ENCODE assay signal across 17 cellular contexts in genomic region chr9:126989847-126990821, GRCh38.
DNase-seq lines count a peak whose midpoint lies in the region; ATAC-seq, FAIRE-seq and TF ChIP-seq lines count a peak whose summit lies in the region.
"Had no signal": no experiment of that assay in that cellular context is flagged by ENCODE, and none has a peak within 500 bp of the region (broad histone marks: within the 10 kb centered on the region; RNA-seq: fewer than 3 reads in every experiment).

No MANE protein-coding gene starts in this region.

- in situ Hi-C loops in IMR-90 (cut with MboI; ENCODE audit: low sequenced_read_pairs): no loop called here

- H4K91ac ChIP-seq in IMR-90 (ENCODE audit: insufficient read depth, low read depth, low read length): no peak overlapping the region

- no peak overlapping the region for H4K5ac ChIP-seq in IMR-90 (ENCODE audit: low read depth, low read length)

- no peak overlapping the region for H2BK120ac ChIP-seq in IMR-90 (ENCODE audit: low read depth, low read length)

- peaks cover 4% of the 10 kb centered on the region; the same call in 1 of the 2 replicates for H3K9me1 ChIP-seq in IMR-90 (ENCODE audit: insufficient read depth, low read length)

- no peak overlapping the region for H3K23ac ChIP-seq in IMR-90 (ENCODE audit: low read depth, low read length)

- DNase-seq in IMR-90: no peak
- no peak for DNase-seq in esophagus squamous epithelium (lab: John Stamatoyannopoulos, UW)
- DNase-seq in left colon: peak in 1 of 2 donors; percentile 50
- no peak for DNase-seq in small intestine
- DNase-seq in activated gamma-delta T cell (lab: John Stamatoyannopoulos, UW): no peak
- DNase-seq in activated naive CD8-positive, alpha-beta T cell treated with anti-CD3 and anti-CD28 coated beads for 36 hours: no peak
- no peak for DNase-seq in WERI-Rb-1
- DNase-seq in NCI-H2081 (lab: John Stamatoyannopoulos, UW): no peak
- DNase-seq: activated CD4-positive, CD25-positive, alpha-beta regulatory T cell; activated T-cell treated with anti-CD3 and anti-CD28 coated beads, Interleukin-2, amount 50 U/mL, for 72 hours; Kasumi-1; NCI-H2029 treated with DMSO at 0.1 percent for 48 hours had no signal

- TF ChIP-seq RAD21 in IMR-90 (IDR thresholded peaks at IDR 0.05; ENCODE audit: low read length): no peak

- H3K9me3 ChIP-seq in IMR-90 (ENCODE audit: control insufficient read depth, insufficient read depth, low read length) (peaks cover 6% of the 10 kb centered on the region), esophagus squamous epithelium (peaks cover 0 to 8% (median 0%) of the 10 kb centered on the region in 3 donors), small intestine (ENCODE audit: control insufficient read depth, low read depth) (no peaks in the 10 kb centered on the region), WERI-Rb-1 (ENCODE audit: severe bottlenecking) (peaks cover 15% of the 10 kb centered on the region)

- H3K27me3 Mint-ChIP-seq in activated naive CD8-positive, alpha-beta T cell treated with anti-CD3 and anti-CD28 coated beads for 36 hours: peaks cover 85% of the 10 kb centered on the region
- H3K27me3 Mint-ChIP-seq: B cell had no signal

- no TSS peak for BruUV-seq in IMR-90 (replicated peaks; lab: Mats Ljungman, UMichigan)

- H3K9ac ChIP-seq in IMR-90 (ENCODE audit: low read depth, low read length): no peak overlapping the region

- H3K36me3 ChIP-seq in IMR-90 (ENCODE audit: control insufficient read depth, insufficient read depth, low read length) (no peaks in the 10 kb centered on the region), esophagus squamous epithelium (no peaks in the 10 kb centered on the region), small intestine (ENCODE audit: control insufficient read depth in 2 of 2, insufficient read depth in 2 of 2, low read length in 2 of 2) (peaks cover 0 to 6% of the 10 kb centered on the region in 2 donors), WERI-Rb-1 (peaks cover 11% of the 10 kb centered on the region)

- H3K9me3 Mint-ChIP-seq in activated naive CD8-positive, alpha-beta T cell treated with anti-CD3 and anti-CD28 coated beads for 36 hours: peaks cover 5% of the 10 kb centered on the region

- dilution Hi-C loops in IMR-90 (cut with HindIII; ENCODE audit: low sequenced_read_pairs, unreplicated experiment): no loop called here

- no peak overlapping the region for H2BK15ac ChIP-seq in IMR-90 (ENCODE audit: low read depth, low read length)

- 78% methylated on average over 7 of the region's 19 CpGs; no CpG with 5 or more reads in 1 of the 2 experiments for WGBS in IMR-90 (ENCODE audit: extremely low coverage in 2 of 2, insufficient read length in 1 of 2), 2 experiments
- WGBS in esophagus squamous epithelium, 2 donors: 68 to 83% methylated on average over 18 to 19 of the region's 19 CpGs
- WGBS in small intestine, 3 donors: 72 to 87% (median 74%) methylated on average over 19 of the region's 19 CpGs

- no peak overlapping the region for H2BK5ac ChIP-seq in IMR-90 (ENCODE audit: low read depth, low read length, poor library complexity, severe bottlenecking)

- no peak overlapping the region for H3K4ac ChIP-seq in IMR-90 (ENCODE audit: low read depth, low read length)

- H3K79me1 ChIP-seq in IMR-90 (ENCODE audit: low read depth in 1 of 2, low read length in 2 of 2): no peaks in the 10 kb centered on the region

- no peak for FAIRE-seq in small intestine (lab: Jason Lieb, UNC)
- FAIRE-seq: bronchial epithelial cell had no signal

- H3K56ac ChIP-seq in IMR-90 (ENCODE audit: extremely low read depth, insufficient read depth, low read length): no peak overlapping the region

- no peak for ATAC-seq in IMR-90 (ENCODE audit: low read depth)
- peak; percentile 58 for ATAC-seq in left colon
- ATAC-seq: activated T-cell treated with anti-CD3 and anti-CD28 coated beads, Interleukin-2, amount 50 U/mL, for 72 hours; SK-N-SH treated with all-trans-retinoic acid at 6 μM for 48 hours had no signal

- H3K4me1 Mint-ChIP-seq in activated naive CD8-positive, alpha-beta T cell treated with anti-CD3 and anti-CD28 coated beads for 36 hours: peaks cover 29% of the 10 kb centered on the region
- H3K4me1 Mint-ChIP-seq: neural crest cell had no signal

- H3K4me3 ChIP-seq in IMR-90 (ENCODE audit: insufficient read depth, low read depth, low read length): no peak overlapping the region
- no peak overlapping the region for H3K4me3 ChIP-seq in esophagus squamous epithelium
- no peak overlapping the region for H3K4me3 ChIP-seq in small intestine (ENCODE audit: low read depth in 1 of 2, low read length in 2 of 2)
- no peak overlapping the region for H3K4me3 ChIP-seq in WERI-Rb-1 (ENCODE audit: low read depth, low read length)

- no peak overlapping the region for H2BK20ac ChIP-seq in IMR-90 (ENCODE audit: low read depth, low read length)

- H3K4me1 ChIP-seq in IMR-90 (ENCODE audit: control insufficient read depth, insufficient read depth, low read length) (0 out of 2 replicates have a peak, but pooled peaks cover under 1% of the 10 kb centered on the region), esophagus squamous epithelium (peaks cover 21 to 58% (median 22%) of the 10 kb centered on the region in 3 donors), small intestine (ENCODE audit: control insufficient read depth in 2 of 2, insufficient read depth in 1 of 2, low read depth in 1 of 2, low read length in 1 of 2) (peaks cover 10 to 12% of the 10 kb centered on the region in 2 donors)

- H2AFZ ChIP-seq in IMR-90 (replicated peaks; ENCODE audit: low read length, poor library complexity): no peak overlapping the region

- no peak overlapping the region for H4K8ac ChIP-seq in IMR-90 (ENCODE audit: low read depth in 2 of 2, low read length in 2 of 2)

- no peak overlapping the region for H2AK5ac ChIP-seq in IMR-90 (ENCODE audit: low read depth, low read length)

- peaks cover 2% of the 10 kb centered on the region; the same call in 1 of the 2 replicates for H3K27me3 ChIP-seq in IMR-90 (ENCODE audit: control insufficient read depth, insufficient read depth, low read length)
- H3K27me3 ChIP-seq in esophagus squamous epithelium: no peaks in the 10 kb centered on the region
- H3K27me3 ChIP-seq in small intestine (ENCODE audit: control insufficient read depth in 2 of 2, insufficient read depth in 2 of 2, low read length in 2 of 2): no peaks in the 10 kb centered on the region
- H3K27me3 ChIP-seq in WERI-Rb-1 (ENCODE audit: insufficient read depth, low read depth, severe bottlenecking): no peaks in the 10 kb centered on the region

- no peak overlapping the region for H3K14ac ChIP-seq in IMR-90 (replicated peaks; ENCODE audit: low read depth, low read length)

- TF ChIP-seq POLR2A in IMR-90 (IDR thresholded peaks at IDR 0.05; ENCODE audit: low read depth, low read length): no peak
- TF ChIP-seq POLR2A in esophagus squamous epithelium (IDR thresholded peaks at IDR 0.05): no peak

- H2AK9ac ChIP-seq in IMR-90 (replicated peaks; ENCODE audit: low read depth, low read length, poor library complexity): peak overlapping the region; percentile 39

- H3K36me3 Mint-ChIP-seq in activated naive CD8-positive, alpha-beta T cell treated with anti-CD3 and anti-CD28 coated beads for 36 hours: peaks cover 9% of the 10 kb centered on the region

- H3K27ac Mint-ChIP-seq in activated naive CD8-positive, alpha-beta T cell treated with anti-CD3 and anti-CD28 coated beads for 36 hours: no peak overlapping the region
- H3K27ac Mint-ChIP-seq: activated T-cell treated with anti-CD3 and anti-CD28 coated beads, Interleukin-2, amount 50 U/mL, for 72 hours; B cell had no signal

- CTCF ChIA-PET in IMR-90 (lab: Yijun Ruan, JAX): interaction anchor here (0.5 kb wide), 1 partner anchor 11 kb away, joined by 3 read pairs; no protein-coding TSS in a partner anchor

- H3K18ac ChIP-seq in IMR-90 (ENCODE audit: low read depth, low read length): no peak overlapping the region

- POLR2A ChIA-PET in IMR-90 (lab: Charles Lee; ENCODE audit: unreplicated experiment): no interaction called here

- H4K20me1 ChIP-seq in IMR-90 (ENCODE audit: insufficient read depth, low read length): no peaks in the 10 kb centered on the region

- H3K4me2 ChIP-seq in IMR-90 (ENCODE audit: low read depth, low read length): no peak overlapping the region

- H3K4me3 Mint-ChIP-seq in activated naive CD8-positive, alpha-beta T cell treated with anti-CD3 and anti-CD28 coated beads for 36 hours: no peak overlapping the region
- H3K4me3 Mint-ChIP-seq: activated T-cell treated with anti-CD3 and anti-CD28 coated beads, Interleukin-2, amount 50 U/mL, for 72 hours; B cell; neural crest cell had no signal

- intact Hi-C loops in IMR-90 (cut with micrococcal nuclease) (no loop called here), esophagus squamous epithelium (cut with DNase I) (no loop called here), left colon (cut with DNase I, micrococcal nuclease) (no loop called here)

- H3K27ac ChIP-seq in IMR-90 (ENCODE audit: insufficient read depth, low read length) (no peak overlapping the region), esophagus squamous epithelium (peak overlapping the region; percentile 39 to 71 (median 47)), small intestine (ENCODE audit: low read depth in 1 of 2, low read length in 1 of 2) (peak overlapping the region; percentile 1 to 64), WERI-Rb-1 (no peak overlapping the region)
- H3K27ac ChIP-seq: epithelial cell of prostate had no signal

- TF ChIP-seq CTCF in IMR-90 (conservative IDR thresholded peaks at IDR 0.05; ENCODE audit: low read depth, low read length) (no peak), esophagus squamous epithelium (IDR thresholded peaks at IDR 0.05) (no peak), WERI-Rb-1 (IDR thresholded peaks at IDR 0.05; ENCODE audit: low read depth, low read length) (no peak)

TF ChIP-seq in IMR-90, 13 proteins besides CTCF, POLR2A, EP300 and RAD21:
- TF ChIP-seq SMC3 (IDR thresholded peaks at IDR 0.05; ENCODE audit: low read depth, low read length) (no peak), RCOR1 (IDR thresholded peaks at IDR 0.05; ENCODE audit: insufficient replicate concordance, low read length) (no peak), USF2 (IDR thresholded peaks at IDR 0.05; ENCODE audit: low read depth, low read length) (no peak), RFX5 (IDR thresholded peaks at IDR 0.05; ENCODE audit: low read depth, low read length) (no peak), BHLHE40 (IDR thresholded peaks at IDR 0.05; ENCODE audit: low read depth, low read length) (no peak)

Comparison
In these comparisons a context has a peak if more than half of its experiments do, and no peak if none do; other contexts are left out.
1. H3K27ac ChIP-seq: peak in esophagus squamous epithelium (4 of 4) and small intestine (2 of 2); none in IMR-90 (single experiment) and WERI-Rb-1 (single experiment).